Comparison of ENCODE assay signal across 12 cellular contexts in the genomic region with DNA sequence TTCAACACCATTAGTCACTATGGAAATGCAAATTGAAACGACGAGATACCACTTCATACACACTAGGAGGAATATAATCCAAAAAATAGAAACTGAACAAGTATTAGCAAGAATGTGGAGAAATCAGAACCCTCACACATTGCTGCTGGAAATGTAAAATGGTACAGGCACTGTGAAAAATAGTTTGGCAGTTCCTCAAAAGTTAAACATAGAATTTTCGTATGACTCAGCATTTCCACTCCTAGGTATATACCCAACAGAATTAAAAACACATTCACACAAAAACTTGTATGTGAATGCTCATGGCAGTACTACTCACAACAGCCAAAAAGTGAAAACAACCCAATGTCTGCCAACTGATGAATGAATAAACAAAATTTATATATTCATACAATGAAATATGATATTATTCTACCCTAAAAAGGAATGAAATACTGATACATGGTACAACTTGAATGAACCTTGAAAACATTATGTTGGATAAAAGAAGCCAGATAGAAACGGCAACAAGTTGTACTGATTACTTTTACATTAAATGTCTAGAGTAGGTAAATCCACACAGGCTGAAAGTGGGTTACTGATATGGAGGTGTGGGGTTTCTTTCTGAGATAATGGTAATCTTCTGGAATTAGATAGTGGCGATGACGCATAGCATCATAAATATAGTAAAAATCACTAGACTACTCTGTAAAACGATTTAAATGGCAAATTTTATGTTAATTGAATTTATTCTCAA. TPM values are rescaled to one million over a fixed set of nuclear protein-coding genes. Genes with fewer than 3 reads are reported as not detected.
A peak's percentile ranks its signal among the peaks of the same experiment; 100 is the strongest.
DNase-seq lines count a peak whose midpoint lies in the region; ATAC-seq and TF ChIP-seq lines count a peak whose summit lies in the region.
"Had no signal": no experiment of that assay in that cellular context is flagged by ENCODE, and none has a peak within 500 bp of the region (broad histone marks: within the 10 kb centered on the region; RNA-seq: fewer than 3 reads in every experiment).

No MANE protein-coding gene starts in this region.

- H3K9ac ChIP-seq in GM23248 = no peak overlapping the region
- H3K9ac ChIP-seq: parathyroid adenoma had no signal

- H3K4me1 ChIP-seq in GM23248 (ENCODE audit: insufficient read depth) = no peaks in the 10 kb centered on the region
- H3K4me1 ChIP-seq: adrenal gland, parathyroid adenoma had no signal

- DNase-seq in GM23248 (peak; percentile 37), choroid plexus epithelial cell (ENCODE audit: low read depth) (peak; percentile 80), hepatic stellate cell (ENCODE audit: low spot score) (no peak), NCI-H1417 treated with DMSO at 0.1 percent for 48 hours (lab: John Stamatoyannopoulos, UW) (no peak), NCI-H2107 (lab: John Stamatoyannopoulos, UW) (no peak)
- no peak for DNase-seq in stimulated activated CD4-positive, alpha-beta T cell treated with anti-CD3 and anti-CD28 coated beads, Interleukin-4, amount 100 ng/mL, for 1 hour
- DNase-seq: adrenal gland; hippocampal formation; stimulated activated naive CD8-positive, alpha-beta T cell treated with anti-CD3 and anti-CD28 coated beads, Interleukin-15, Interleukin-2, amounts not matched to agents 100 U/mL and 50 U/mL, for 24 hours had no signal

- H3K9me3 ChIP-seq in GM23248 (ENCODE audit: low read depth) = no peaks in the 10 kb centered on the region
- H3K9me3 ChIP-seq: adrenal gland had no signal

- no peak overlapping the region for H3K4me2 ChIP-seq in GM23248 (ENCODE audit: unreplicated experiment)

- H3K36me3 ChIP-seq in GM23248 (ENCODE audit: low read depth) = no peaks in the 10 kb centered on the region
- H3K36me3 ChIP-seq: adrenal gland had no signal

- no peaks in the 10 kb centered on the region for H3F3A ChIP-seq in GM23248 (ENCODE audit: insufficient read depth)

- peak; percentile 48 for ATAC-seq in GM18498 (IDR thresholded peaks at IDR 0.05; ENCODE audit: unreplicated experiment)
- ATAC-seq in HG03575 (IDR thresholded peaks at IDR 0.05; ENCODE audit: extremely low read depth, insufficient number of reproducible peaks, low FRiP score, unreplicated experiment) = peak; percentile 55
- ATAC-seq: stimulated activated naive CD8-positive, alpha-beta T cell treated with anti-CD3 and anti-CD28 coated beads, Interleukin-15, Interleukin-2, amounts not matched to agents 100 U/mL and 50 U/mL, for 24 hours had no signal

- H3K4me3 ChIP-seq in GM23248 = no peak overlapping the region
- no peak overlapping the region for H3K4me3 ChIP-seq in choroid plexus epithelial cell (ENCODE audit: low read depth, low read length)
- H3K4me3 ChIP-seq: adrenal gland had no signal

- H3K27ac ChIP-seq in GM23248 = no peak overlapping the region
- H3K27ac ChIP-seq: adrenal gland, parathyroid adenoma had no signal

- WGBS in GM23248 (ENCODE audit: low coverage in 1 of 2, low lambda C conversion rate in 2 of 2, missing lambda C conversion rate in 2 of 2), 2 experiments = 80 to 83% methylated on average over 7 of the region's 7 CpGs

- in situ Hi-C loops in GM23248 (cut with MboI) = no loop called here

- no peaks in the 10 kb centered on the region for H3K9me2 ChIP-seq in GM23248 (ENCODE audit: insufficient read depth)

- H2AFZ ChIP-seq in GM23248 = no peak overlapping the region
- H2AFZ ChIP-seq: parathyroid adenoma had no signal

- no peaks in the 10 kb centered on the region for H3K79me2 ChIP-seq in GM23248 (ENCODE audit: insufficient read depth)
- H3K79me2 ChIP-seq: parathyroid adenoma had no signal

- H3K27me3 ChIP-seq in GM23248 (replicated peaks; ENCODE audit: insufficient read depth) = no peaks in the 10 kb centered on the region
- H3K27me3 ChIP-seq: adrenal gland had no signal

- no peaks in the 10 kb centered on the region for H4K20me1 ChIP-seq in GM23248 (ENCODE audit: insufficient read depth)

- no peak for TF ChIP-seq CTCF in choroid plexus epithelial cell (conservative IDR thresholded peaks at IDR 0.05; ENCODE audit: low read depth, low read length)

RNA-seq across cellular contexts. Expression of a gene that starts 22.3 kb away (rescaled TPM):
- total RNA-seq in GM23248 (2014; rRNA removed; shearing (Covaris generic)) = not detected in 2 replicates
- polyA plus RNA-seq in GM23248 (2016; fragmentation: Nextera tagmentation; extraction: Ambion mirVana) = 0.28 TPM in 1 of 2 replicates, not detected in the other

Comparison
In these comparisons a context has a peak if more than half of its experiments do, and no peak if none do; other contexts are left out.
1. DNase-seq: peak in GM23248 (single experiment) and choroid plexus epithelial cell (single experiment); none in hepatic stellate cell (single experiment), stimulated activated CD4-positive, alpha-beta T cell treated with anti-CD3 and anti-CD28 coated beads, Interleukin-4, amount 100 ng/mL, for 1 hour (single experiment), NCI-H1417 treated with DMSO at 0.1 percent for 48 hours (single experiment) and NCI-H2107 (single experiment).